Comparison of ENCODE assay signal across 8 cellular contexts in genomic region chr18:23136326-23137092, GRCh38. TPM values are rescaled to one million over a fixed set of nuclear protein-coding genes. Genes with fewer than 3 reads are reported as not detected.
A peak's percentile ranks its signal among the peaks of the same experiment; 100 is the strongest.
DNase-seq lines count a peak whose midpoint lies in the region; ATAC-seq and TF ChIP-seq lines count a peak whose summit lies in the region.

No MANE protein-coding gene starts in this region.

- no peaks in the 10 kb centered on the region for H3K9me2 ChIP-seq in neural cell (ENCODE audit: insufficient read depth, low read length)

- H3K27ac ChIP-seq in neural cell (ENCODE audit: low read length), result no peak overlapping the region

- TF ChIP-seq CTCF in foreskin fibroblast (IDR thresholded peaks at IDR 0.05; ENCODE audit: low read depth, low read length) (no peak), neural cell (IDR thresholded peaks at IDR 0.05; ENCODE audit: poor library complexity, severe bottlenecking) (no peak)

- peak overlapping the region; percentile 55 to 58 for H3K4me3 ChIP-seq in foreskin fibroblast (ENCODE audit: low read depth in 1 of 2, low read length in 2 of 2)
- H3K4me3 ChIP-seq in neural cell (ENCODE audit: low read length), result peak overlapping the region; percentile 76

- H3F3A ChIP-seq in neural cell (ENCODE audit: insufficient read depth, low read length, poor library complexity, severe bottlenecking), result no peaks in the 10 kb centered on the region

- no peaks in the 10 kb centered on the region for H3K36me3 ChIP-seq in neural cell (ENCODE audit: insufficient read depth, low read length)

- no peak for TF ChIP-seq EP300 in neural cell (conservative IDR thresholded peaks at IDR 0.05; ENCODE audit: poor library complexity, severe bottlenecking)

- H2AFZ ChIP-seq in neural cell (ENCODE audit: low read depth, low read length), result no peak overlapping the region

- peak; percentile 70 for DNase-seq in DMS 273 (lab: John Stamatoyannopoulos, UW; ENCODE audit: unreplicated experiment)
- DNase-seq in DMS 273 treated with DMSO at 0.1 percent for 48 hours (lab: John Stamatoyannopoulos, UW), result no peak
- DNase-seq in activated CD4-positive, alpha-beta T cell treated with anti-CD3 and anti-CD28 coated beads, Interleukin-2, amount 50 U/mL, for 48 hours, result peak; percentile 18 to 25
- peak in 1 of 2 donors; percentile 49 for DNase-seq in foreskin fibroblast
- DNase-seq in NCI-H345 treated with DMSO at 0.1 percent for 48 hours (lab: John Stamatoyannopoulos, UW; ENCODE audit: unreplicated experiment), result no peak
- DNase-seq in T1000 (lab: John Stamatoyannopoulos, UW), result no peak

- peak; percentile 30 for ATAC-seq in HG03159 (IDR thresholded peaks at IDR 0.05; ENCODE audit: unreplicated experiment)

- no peaks in the 10 kb centered on the region for H4K20me1 ChIP-seq in neural cell (ENCODE audit: insufficient read depth)

- peak overlapping the region; percentile 26 for H3K4me2 ChIP-seq in neural cell (ENCODE audit: low read length)

- peaks cover 47% of the 10 kb centered on the region for H3K27me3 ChIP-seq in neural cell (ENCODE audit: insufficient read depth, low read depth, low read length)

- no peaks in the 10 kb centered on the region for H3K9me3 ChIP-seq in neural cell (ENCODE audit: low read length)

- H3K79me2 ChIP-seq in neural cell (replicated peaks; ENCODE audit: insufficient read depth, low read length), result no peaks in the 10 kb centered on the region

- H3K9ac ChIP-seq in neural cell (ENCODE audit: low read length), result peak overlapping the region; percentile 74

- no peak for TF ChIP-seq RAD21 in neural cell (conservative IDR thresholded peaks at IDR 0.05)

TF ChIP-seq in neural cell, 6 proteins besides CTCF, POLR2A, EP300 and RAD21:
- TF ChIP-seq MXI1 (conservative IDR thresholded peaks at IDR 0.05; ENCODE audit: poor library complexity, severe bottlenecking), result peak; percentile 46
- TF ChIP-seq, protein P1, sequence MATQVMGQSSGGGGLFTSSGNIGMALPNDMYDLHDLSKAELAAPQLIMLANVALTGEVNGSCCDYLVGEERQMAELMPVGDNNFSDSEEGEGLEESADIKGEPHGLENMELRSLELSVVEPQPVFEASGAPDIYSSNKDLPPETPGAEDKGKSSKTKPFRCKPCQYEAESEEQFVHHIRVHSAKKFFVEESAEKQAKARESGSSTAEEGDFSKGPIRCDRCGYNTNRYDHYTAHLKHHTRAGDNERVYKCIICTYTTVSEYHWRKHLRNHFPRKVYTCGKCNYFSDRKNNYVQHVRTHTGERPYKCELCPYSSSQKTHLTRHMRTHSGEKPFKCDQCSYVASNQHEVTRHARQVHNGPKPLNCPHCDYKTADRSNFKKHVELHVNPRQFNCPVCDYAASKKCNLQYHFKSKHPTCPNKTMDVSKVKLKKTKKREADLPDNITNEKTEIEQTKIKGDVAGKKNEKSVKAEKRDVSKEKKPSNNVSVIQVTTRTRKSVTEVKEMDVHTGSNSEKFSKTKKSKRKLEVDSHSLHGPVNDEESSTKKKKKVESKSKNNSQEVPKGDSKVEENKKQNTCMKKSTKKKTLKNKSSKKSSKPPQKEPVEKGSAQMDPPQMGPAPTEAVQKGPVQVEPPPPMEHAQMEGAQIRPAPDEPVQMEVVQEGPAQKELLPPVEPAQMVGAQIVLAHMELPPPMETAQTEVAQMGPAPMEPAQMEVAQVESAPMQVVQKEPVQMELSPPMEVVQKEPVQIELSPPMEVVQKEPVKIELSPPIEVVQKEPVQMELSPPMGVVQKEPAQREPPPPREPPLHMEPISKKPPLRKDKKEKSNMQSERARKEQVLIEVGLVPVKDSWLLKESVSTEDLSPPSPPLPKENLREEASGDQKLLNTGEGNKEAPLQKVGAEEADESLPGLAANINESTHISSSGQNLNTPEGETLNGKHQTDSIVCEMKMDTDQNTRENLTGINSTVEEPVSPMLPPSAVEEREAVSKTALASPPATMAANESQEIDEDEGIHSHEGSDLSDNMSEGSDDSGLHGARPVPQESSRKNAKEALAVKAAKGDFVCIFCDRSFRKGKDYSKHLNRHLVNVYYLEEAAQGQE (IDR thresholded peaks at IDR 0.05; ENCODE audit: borderline replicate concordance), result no peak
TF ChIP-seq in neural cell: peak in this region for 1.

RNA-seq across cellular contexts. Expression of gene CABLES1, which starts 1.2 kb away (rescaled TPM):
- 1.4 and 1.8 TPM in 2 replicates for polyA plus RNA-seq in neural cell
- 4.2 and 6.1 TPM in 2 replicates for polyA minus RNA-seq in neural cell

Comparison
In these comparisons a context has a peak if more than half of its experiments do, and no peak if none do; other contexts are left out.
1. DNase-seq: peak in DMS 273 (single experiment) and activated CD4-positive, alpha-beta T cell treated with anti-CD3 and anti-CD28 coated beads, Interleukin-2, amount 50 U/mL, for 48 hours (2 of 2); none in DMS 273 treated with DMSO at 0.1 percent for 48 hours (single experiment), NCI-H345 treated with DMSO at 0.1 percent for 48 hours (single experiment) and T1000 (single experiment).